1 cellular context compared by ENCODE assay signal in the genomic region with DNA sequence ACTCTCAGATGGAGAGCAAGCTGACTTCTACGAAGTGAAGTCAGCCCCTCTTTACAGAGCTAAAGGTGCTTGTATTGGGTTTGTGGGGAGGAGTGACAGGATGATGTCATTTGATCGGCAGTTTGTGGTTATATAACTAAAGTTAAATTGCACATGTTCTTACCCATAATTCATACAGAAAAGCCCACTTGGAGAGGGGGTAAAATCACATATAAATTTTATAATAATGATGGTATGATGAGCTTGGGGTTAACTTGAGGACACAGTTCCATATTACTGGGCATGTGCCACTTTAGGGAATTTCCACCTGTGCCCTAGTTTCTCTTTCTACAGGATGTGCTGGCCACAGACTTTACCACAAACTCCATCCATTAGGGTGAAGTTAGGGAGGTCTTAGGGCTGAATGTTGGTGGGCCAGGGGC.
TF ChIP-seq lines count a peak whose summit lies in the region.

No MANE protein-coding gene starts in this region.

TF ChIP-seq in GM23338, 12 proteins besides CTCF, POLR2A, EP300 and RAD21 (continued from another document):
- TF ChIP-seq, protein P1, sequence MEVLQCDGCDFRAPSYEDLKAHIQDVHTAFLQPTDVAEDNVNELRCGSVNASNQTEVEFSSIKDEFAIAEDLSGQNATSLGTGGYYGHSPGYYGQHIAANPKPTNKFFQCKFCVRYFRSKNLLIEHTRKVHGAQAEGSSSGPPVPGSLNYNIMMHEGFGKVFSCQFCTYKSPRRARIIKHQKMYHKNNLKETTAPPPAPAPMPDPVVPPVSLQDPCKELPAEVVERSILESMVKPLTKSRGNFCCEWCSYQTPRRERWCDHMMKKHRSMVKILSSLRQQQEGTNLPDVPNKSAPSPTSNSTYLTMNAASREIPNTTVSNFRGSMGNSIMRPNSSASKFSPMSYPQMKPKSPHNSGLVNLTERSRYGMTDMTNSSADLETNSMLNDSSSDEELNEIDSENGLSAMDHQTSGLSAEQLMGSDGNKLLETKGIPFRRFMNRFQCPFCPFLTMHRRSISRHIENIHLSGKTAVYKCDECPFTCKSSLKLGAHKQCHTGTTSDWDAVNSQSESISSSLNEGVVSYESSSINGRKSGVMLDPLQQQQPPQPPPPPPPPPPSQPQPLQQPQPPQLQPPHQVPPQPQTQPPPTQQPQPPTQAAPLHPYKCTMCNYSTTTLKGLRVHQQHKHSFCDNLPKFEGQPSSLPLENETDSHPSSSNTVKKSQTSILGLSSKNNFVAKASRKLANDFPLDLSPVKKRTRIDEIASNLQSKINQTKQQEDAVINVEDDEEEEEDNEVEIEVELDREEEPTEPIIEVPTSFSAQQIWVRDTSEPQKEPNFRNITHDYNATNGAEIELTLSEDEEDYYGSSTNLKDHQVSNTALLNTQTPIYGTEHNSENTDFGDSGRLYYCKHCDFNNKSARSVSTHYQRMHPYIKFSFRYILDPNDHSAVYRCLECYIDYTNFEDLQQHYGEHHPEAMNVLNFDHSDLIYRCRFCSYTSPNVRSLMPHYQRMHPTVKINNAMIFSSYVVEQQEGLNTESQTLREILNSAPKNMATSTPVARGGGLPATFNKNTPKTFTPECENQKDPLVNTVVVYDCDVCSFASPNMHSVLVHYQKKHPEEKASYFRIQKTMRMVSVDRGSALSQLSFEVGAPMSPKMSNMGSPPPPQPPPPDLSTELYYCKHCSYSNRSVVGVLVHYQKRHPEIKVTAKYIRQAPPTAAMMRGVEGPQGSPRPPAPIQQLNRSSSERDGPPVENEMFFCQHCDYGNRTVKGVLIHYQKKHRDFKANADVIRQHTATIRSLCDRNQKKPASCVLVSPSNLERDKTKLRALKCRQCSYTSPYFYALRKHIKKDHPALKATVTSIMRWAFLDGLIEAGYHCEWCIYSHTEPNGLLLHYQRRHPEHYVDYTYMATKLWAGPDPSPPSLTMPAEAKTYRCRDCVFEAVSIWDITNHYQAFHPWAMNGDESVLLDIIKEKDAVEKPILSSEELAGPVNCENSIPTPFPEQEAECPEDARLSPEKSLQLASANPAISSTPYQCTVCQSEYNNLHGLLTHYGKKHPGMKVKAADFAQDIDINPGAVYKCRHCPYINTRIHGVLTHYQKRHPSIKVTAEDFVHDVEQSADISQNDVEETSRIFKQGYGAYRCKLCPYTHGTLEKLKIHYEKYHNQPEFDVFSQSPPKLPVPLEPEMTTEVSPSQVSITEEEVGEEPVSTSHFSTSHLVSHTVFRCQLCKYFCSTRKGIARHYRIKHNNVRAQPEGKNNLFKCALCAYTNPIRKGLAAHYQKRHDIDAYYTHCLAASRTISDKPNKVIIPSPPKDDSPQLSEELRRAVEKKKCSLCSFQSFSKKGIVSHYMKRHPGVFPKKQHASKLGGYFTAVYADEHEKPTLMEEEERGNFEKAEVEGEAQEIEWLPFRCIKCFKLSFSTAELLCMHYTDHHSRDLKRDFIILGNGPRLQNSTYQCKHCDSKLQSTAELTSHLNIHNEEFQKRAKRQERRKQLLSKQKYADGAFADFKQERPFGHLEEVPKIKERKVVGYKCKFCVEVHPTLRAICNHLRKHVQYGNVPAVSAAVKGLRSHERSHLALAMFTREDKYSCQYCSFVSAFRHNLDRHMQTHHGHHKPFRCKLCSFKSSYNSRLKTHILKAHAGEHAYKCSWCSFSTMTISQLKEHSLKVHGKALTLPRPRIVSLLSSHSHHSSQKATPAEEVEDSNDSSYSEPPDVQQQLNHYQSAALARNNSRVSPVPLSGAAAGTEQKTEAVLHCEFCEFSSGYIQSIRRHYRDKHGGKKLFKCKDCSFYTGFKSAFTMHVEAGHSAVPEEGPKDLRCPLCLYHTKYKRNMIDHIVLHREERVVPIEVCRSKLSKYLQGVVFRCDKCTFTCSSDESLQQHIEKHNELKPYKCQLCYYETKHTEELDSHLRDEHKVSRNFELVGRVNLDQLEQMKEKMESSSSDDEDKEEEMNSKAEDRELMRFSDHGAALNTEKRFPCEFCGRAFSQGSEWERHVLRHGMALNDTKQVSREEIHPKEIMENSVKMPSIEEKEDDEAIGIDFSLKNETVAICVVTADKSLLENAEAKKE (CRISPR knock-in tag; IDR thresholded peaks at IDR 0.05): no peak
- TF ChIP-seq, protein P2, sequence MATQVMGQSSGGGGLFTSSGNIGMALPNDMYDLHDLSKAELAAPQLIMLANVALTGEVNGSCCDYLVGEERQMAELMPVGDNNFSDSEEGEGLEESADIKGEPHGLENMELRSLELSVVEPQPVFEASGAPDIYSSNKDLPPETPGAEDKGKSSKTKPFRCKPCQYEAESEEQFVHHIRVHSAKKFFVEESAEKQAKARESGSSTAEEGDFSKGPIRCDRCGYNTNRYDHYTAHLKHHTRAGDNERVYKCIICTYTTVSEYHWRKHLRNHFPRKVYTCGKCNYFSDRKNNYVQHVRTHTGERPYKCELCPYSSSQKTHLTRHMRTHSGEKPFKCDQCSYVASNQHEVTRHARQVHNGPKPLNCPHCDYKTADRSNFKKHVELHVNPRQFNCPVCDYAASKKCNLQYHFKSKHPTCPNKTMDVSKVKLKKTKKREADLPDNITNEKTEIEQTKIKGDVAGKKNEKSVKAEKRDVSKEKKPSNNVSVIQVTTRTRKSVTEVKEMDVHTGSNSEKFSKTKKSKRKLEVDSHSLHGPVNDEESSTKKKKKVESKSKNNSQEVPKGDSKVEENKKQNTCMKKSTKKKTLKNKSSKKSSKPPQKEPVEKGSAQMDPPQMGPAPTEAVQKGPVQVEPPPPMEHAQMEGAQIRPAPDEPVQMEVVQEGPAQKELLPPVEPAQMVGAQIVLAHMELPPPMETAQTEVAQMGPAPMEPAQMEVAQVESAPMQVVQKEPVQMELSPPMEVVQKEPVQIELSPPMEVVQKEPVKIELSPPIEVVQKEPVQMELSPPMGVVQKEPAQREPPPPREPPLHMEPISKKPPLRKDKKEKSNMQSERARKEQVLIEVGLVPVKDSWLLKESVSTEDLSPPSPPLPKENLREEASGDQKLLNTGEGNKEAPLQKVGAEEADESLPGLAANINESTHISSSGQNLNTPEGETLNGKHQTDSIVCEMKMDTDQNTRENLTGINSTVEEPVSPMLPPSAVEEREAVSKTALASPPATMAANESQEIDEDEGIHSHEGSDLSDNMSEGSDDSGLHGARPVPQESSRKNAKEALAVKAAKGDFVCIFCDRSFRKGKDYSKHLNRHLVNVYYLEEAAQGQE (IDR thresholded peaks at IDR 0.05; ENCODE audit: unreplicated experiment): no peak
TF ChIP-seq in GM23338: peak in this region for 0.
